ENCODE assay signal across 7 cellular contexts in genomic region chr1:147964575-147964974, GRCh38. TPM values are rescaled to one million over a fixed set of nuclear protein-coding genes. Genes with fewer than 3 reads are reported as not detected.
DNase-seq lines count a peak whose midpoint lies in the region; ATAC-seq, FAIRE-seq and TF ChIP-seq lines count a peak whose summit lies in the region.
"Not testable (repeated sequence)": the region's sequence is repeated elsewhere in the genome, so short reads cannot be mapped to it uniquely, and the experiment has no call there.

No MANE protein-coding gene starts in this region.

- not testable (repeated sequence) for H3K36me3 Mint-ChIP-seq in activated CD4-positive, alpha-beta T cell treated with anti-CD3 and anti-CD28 coated beads for 36 hours (ENCODE audit: low read depth); activated CD8-positive, alpha-beta T cell treated with anti-CD3 and anti-CD28 coated beads for 36 hours (ENCODE audit: low read depth); activated CD8-positive, alpha-beta T cell treated with anti-CD3 and anti-CD28 coated beads, Interleukin-2, amount 10 ng/mL, durations not matched to agents 7 days and 5 days (ENCODE audit: low read depth); activated naive CD8-positive, alpha-beta T cell treated with anti-CD3 and anti-CD28 coated beads, Interleukin-2, amount 50 U/mL, for 24 hours (ENCODE audit: low read depth)

- not testable (repeated sequence) for H3K9me3 Mint-ChIP-seq in activated CD4-positive, alpha-beta T cell treated with anti-CD3 and anti-CD28 coated beads for 36 hours (ENCODE audit: low read depth); activated CD8-positive, alpha-beta T cell treated with anti-CD3 and anti-CD28 coated beads for 36 hours; activated CD8-positive, alpha-beta T cell treated with anti-CD3 and anti-CD28 coated beads, Interleukin-2, amount 10 ng/mL, durations not matched to agents 7 days and 5 days (ENCODE audit: insufficient read depth); activated naive CD8-positive, alpha-beta T cell treated with anti-CD3 and anti-CD28 coated beads, Interleukin-2, amount 50 U/mL, for 24 hours; stimulated activated naive CD8-positive, alpha-beta T cell treated with anti-CD3 and anti-CD28 coated beads, Interleukin-15, amount 100 ng/mL, for 72 hours

- not testable (repeated sequence) for DNase-seq in activated CD4-positive, alpha-beta T cell treated with anti-CD3 and anti-CD28 coated beads for 36 hours; activated CD8-positive, alpha-beta T cell treated with anti-CD3 and anti-CD28 coated beads for 36 hours; activated CD8-positive, alpha-beta T cell treated with anti-CD3 and anti-CD28 coated beads, Interleukin-2, amount 10 ng/mL, durations not matched to agents 7 days and 5 days; activated naive CD8-positive, alpha-beta T cell treated with anti-CD3 and anti-CD28 coated beads, Interleukin-2, amount 50 U/mL, for 24 hours; GM12878 (ENCODE audit: low read depth, low spot score); stimulated activated naive CD8-positive, alpha-beta T cell treated with anti-CD3 and anti-CD28 coated beads, Interleukin-15, Interleukin-2, amounts not matched to agents 100 U/mL and 50 U/mL, for 24 hours; stimulated activated naive CD8-positive, alpha-beta T cell treated with anti-CD3 and anti-CD28 coated beads, Interleukin-15, amount 100 ng/mL, for 72 hours

- H3K4me3 Mint-ChIP-seq in activated CD4-positive, alpha-beta T cell treated with anti-CD3 and anti-CD28 coated beads for 36 hours; activated CD8-positive, alpha-beta T cell treated with anti-CD3 and anti-CD28 coated beads for 36 hours; activated CD8-positive, alpha-beta T cell treated with anti-CD3 and anti-CD28 coated beads, Interleukin-2, amount 10 ng/mL, durations not matched to agents 7 days and 5 days; activated naive CD8-positive, alpha-beta T cell treated with anti-CD3 and anti-CD28 coated beads, Interleukin-2, amount 50 U/mL, for 24 hours; stimulated activated naive CD8-positive, alpha-beta T cell treated with anti-CD3 and anti-CD28 coated beads, Interleukin-15, amount 100 ng/mL, for 72 hours: not testable (repeated sequence)

- H3K27me3 Mint-ChIP-seq in activated CD4-positive, alpha-beta T cell treated with anti-CD3 and anti-CD28 coated beads for 36 hours; activated CD8-positive, alpha-beta T cell treated with anti-CD3 and anti-CD28 coated beads for 36 hours; activated CD8-positive, alpha-beta T cell treated with anti-CD3 and anti-CD28 coated beads, Interleukin-2, amount 10 ng/mL, durations not matched to agents 7 days and 5 days (ENCODE audit: low read depth); activated naive CD8-positive, alpha-beta T cell treated with anti-CD3 and anti-CD28 coated beads, Interleukin-2, amount 50 U/mL, for 24 hours; stimulated activated naive CD8-positive, alpha-beta T cell treated with anti-CD3 and anti-CD28 coated beads, Interleukin-15, amount 100 ng/mL, for 72 hours: not testable (repeated sequence)

- TF ChIP-seq EP300 in GM12878 (IDR thresholded peaks at IDR 0.05; ENCODE audit: borderline replicate concordance in 1 of 2, control insufficient read depth in 1 of 2, low read depth in 2 of 2, low read length in 2 of 2) = not testable (repeated sequence)

- H3K27ac Mint-ChIP-seq in activated CD4-positive, alpha-beta T cell treated with anti-CD3 and anti-CD28 coated beads for 36 hours; activated CD8-positive, alpha-beta T cell treated with anti-CD3 and anti-CD28 coated beads for 36 hours; activated CD8-positive, alpha-beta T cell treated with anti-CD3 and anti-CD28 coated beads, Interleukin-2, amount 10 ng/mL, durations not matched to agents 7 days and 5 days; activated naive CD8-positive, alpha-beta T cell treated with anti-CD3 and anti-CD28 coated beads, Interleukin-2, amount 50 U/mL, for 24 hours; stimulated activated naive CD8-positive, alpha-beta T cell treated with anti-CD3 and anti-CD28 coated beads, Interleukin-15, amount 100 ng/mL, for 72 hours: not testable (repeated sequence)

- H3K27ac ChIP-seq in GM12878 (ENCODE audit: control insufficient read depth, insufficient read depth) = not testable (repeated sequence)

- H3K9ac ChIP-seq in GM12878 (ENCODE audit: control insufficient read depth, insufficient read depth, low read length) = not testable (repeated sequence)

- ATAC-seq in activated CD4-positive, alpha-beta T cell treated with anti-CD3 and anti-CD28 coated beads for 36 hours = peak; percentile 55
- peak; percentile 68 for ATAC-seq in activated CD8-positive, alpha-beta T cell treated with anti-CD3 and anti-CD28 coated beads for 36 hours
- peak; percentile 34 for ATAC-seq in activated CD8-positive, alpha-beta T cell treated with anti-CD3 and anti-CD28 coated beads, Interleukin-2, amount 10 ng/mL, durations not matched to agents 7 days and 5 days
- ATAC-seq in activated naive CD8-positive, alpha-beta T cell treated with anti-CD3 and anti-CD28 coated beads, Interleukin-2, amount 50 U/mL, for 24 hours = peak; percentile 39
- ATAC-seq in GM12878 = peak; percentile 78
- peak; percentile 31 for ATAC-seq in stimulated activated naive CD8-positive, alpha-beta T cell treated with anti-CD3 and anti-CD28 coated beads, Interleukin-15, Interleukin-2, amounts not matched to agents 100 U/mL and 50 U/mL, for 24 hours
- ATAC-seq in stimulated activated naive CD8-positive, alpha-beta T cell treated with anti-CD3 and anti-CD28 coated beads, Interleukin-15, amount 100 ng/mL, for 72 hours = peak; percentile 75

- H3K9me3 ChIP-seq in GM12878 (replicated peaks; ENCODE audit: control insufficient read depth, insufficient read depth, low read length) = not testable (repeated sequence)

- H3K27me3 ChIP-seq in GM12878 (replicated peaks in 1 of 2; ENCODE audit: control insufficient read depth in 2 of 2, insufficient read depth in 2 of 2, low read length in 1 of 2) = not testable (repeated sequence)

- CTCF ChIA-PET in activated CD4-positive, alpha-beta T cell treated with anti-CD3 and anti-CD28 coated beads for 36 hours (lab: Charles Lee); activated CD8-positive, alpha-beta T cell treated with anti-CD3 and anti-CD28 coated beads for 36 hours (lab: Charles Lee); activated CD8-positive, alpha-beta T cell treated with anti-CD3 and anti-CD28 coated beads, Interleukin-2, amount 10 ng/mL, durations not matched to agents 7 days and 5 days (lab: Charles Lee); GM12878 (lab: Yijun Ruan, JAX): not testable (repeated sequence)

- BruUV-seq in GM12878 (replicated peaks; lab: Mats Ljungman, UMichigan) = not testable (repeated sequence)

- H2AFZ ChIP-seq in GM12878 (ENCODE audit: control insufficient read depth, low read depth, low read length) = not testable (repeated sequence)

- TF ChIP-seq CTCF in activated CD8-positive, alpha-beta T cell treated with anti-CD3 and anti-CD28 coated beads for 36 hours (IDR thresholded peaks at IDR 0.05); GM12878 (IDR thresholded peaks at IDR 0.05 in 2 of 3, conservative IDR thresholded peaks at IDR 0.05 in 1 of 3; ENCODE audit: control insufficient read depth in 2 of 3, extremely low read depth in 1 of 3, insufficient read depth in 1 of 3, low read depth in 3 of 3, low read length in 3 of 3): not testable (repeated sequence)

- H3K79me2 ChIP-seq in GM12878 (ENCODE audit: control insufficient read depth, insufficient read depth, low read length) = not testable (repeated sequence)

- SMC1A ChIA-PET in GM12878 (lab: Charles Lee; ENCODE audit: uncharacterized antibody, unreplicated experiment) = not testable (repeated sequence)

- H3K4me1 Mint-ChIP-seq in activated CD4-positive, alpha-beta T cell treated with anti-CD3 and anti-CD28 coated beads for 36 hours; activated CD8-positive, alpha-beta T cell treated with anti-CD3 and anti-CD28 coated beads for 36 hours (ENCODE audit: low read depth); activated CD8-positive, alpha-beta T cell treated with anti-CD3 and anti-CD28 coated beads, Interleukin-2, amount 10 ng/mL, durations not matched to agents 7 days and 5 days (ENCODE audit: low read depth); activated naive CD8-positive, alpha-beta T cell treated with anti-CD3 and anti-CD28 coated beads, Interleukin-2, amount 50 U/mL, for 24 hours; stimulated activated naive CD8-positive, alpha-beta T cell treated with anti-CD3 and anti-CD28 coated beads, Interleukin-15, amount 100 ng/mL, for 72 hours: not testable (repeated sequence)

- H4K20me1 ChIP-seq in GM12878 (ENCODE audit: control insufficient read depth, insufficient read depth) = not testable (repeated sequence)

- in situ Hi-C loops in GM12878 (cut with MboI) = not testable (repeated sequence)

- not testable (repeated sequence) for H3K36me3 ChIP-seq in GM12878 (ENCODE audit: control insufficient read depth in 2 of 2, insufficient read depth in 2 of 2, low read length in 1 of 2)

- POLR2A ChIA-PET in activated CD4-positive, alpha-beta T cell treated with anti-CD3 and anti-CD28 coated beads for 36 hours (lab: Charles Lee); activated CD8-positive, alpha-beta T cell treated with anti-CD3 and anti-CD28 coated beads for 36 hours (lab: Charles Lee); activated CD8-positive, alpha-beta T cell treated with anti-CD3 and anti-CD28 coated beads, Interleukin-2, amount 10 ng/mL, durations not matched to agents 7 days and 5 days (lab: Charles Lee); GM12878 (lab: Charles Lee): not testable (repeated sequence)

- not testable (repeated sequence) for H3K4me1 ChIP-seq in GM12878 (ENCODE audit: control insufficient read depth, insufficient read depth, low read length)

- not testable (repeated sequence) for FAIRE-seq in GM12878 (lab: Jason Lieb, UNC)

- not testable (repeated sequence) for H3K4me2 ChIP-seq in GM12878 (ENCODE audit: control insufficient read depth, insufficient read depth)

- not testable (repeated sequence) for H3K4me3 ChIP-seq in GM12878

- intact Hi-C loops in activated CD4-positive, alpha-beta T cell treated with anti-CD3 and anti-CD28 coated beads for 36 hours (cut with DNase I, micrococcal nuclease); activated CD8-positive, alpha-beta T cell treated with anti-CD3 and anti-CD28 coated beads for 36 hours (cut with micrococcal nuclease); GM12878 (cut with micrococcal nuclease; ENCODE audit: unreplicated experiment): not testable (repeated sequence)

- TF ChIP-seq RAD21 in GM12878 (IDR thresholded peaks at IDR 0.05; ENCODE audit: insufficient read depth, low read depth, low read length) = not testable (repeated sequence)

- RAD21 ChIA-PET in GM12878 (lab: Charles Lee; ENCODE audit: unreplicated experiment) = not testable (repeated sequence)

- no CpG with 5 or more reads among the region's 1 CpG for WGBS in GM12878 (ENCODE audit: insufficient coverage, insufficient replicate concordance, low lambda C conversion rate, missing lambda C conversion rate)

- TF ChIP-seq POLR2A in GM12878 (IDR thresholded peaks at IDR 0.05; ENCODE audit: low read depth, low read length) = not testable (repeated sequence)

RNA-seq across cellular contexts. Expression of gene GPR89B, which starts 36.4 kb away (rescaled TPM):
- 10 to 100 TPM; 13.2 to 21.1 TPM for total RNA-seq in activated CD4-positive, alpha-beta T cell treated with anti-CD3 and anti-CD28 coated beads for 36 hours
- total RNA-seq in activated CD8-positive, alpha-beta T cell treated with anti-CD3 and anti-CD28 coated beads for 36 hours = 10 to 100 TPM; 14.4 to 15.7 TPM
- 10 to 100 TPM; 25.4 to 28.8 TPM for total RNA-seq in activated CD8-positive, alpha-beta T cell treated with anti-CD3 and anti-CD28 coated beads, Interleukin-2, amount 10 ng/mL, durations not matched to agents 7 days and 5 days
- 101 and 125 TPM in 2 replicates for total RNA-seq in GM12878 (2013; cell fraction: nucleolus; rRNA removed)
- total RNA-seq in GM12878 (2014; rRNA removed) (15.2 and 21.2 TPM in 2 replicates), GM12878 (2014; rRNA removed; fragmentation: Illumina TruSeq; extraction: Trizol) (17.5 and 19.4 TPM in 2 replicates), GM12878 (2021) (14.2 and 16.4 TPM in 2 replicates)
- 8.1 TPM for polyA plus RNA-seq in GM12878 (2011; ENCODE audit: low read depth)
- polyA plus RNA-seq in GM12878 (2011; rRNA removed) (28.9 and 37.0 TPM in 2 replicates), GM12878 (2014; fragmentation: Illumina TruSeq; extraction: Trizol) (20.1 and 23.9 TPM in 2 replicates), GM12878 (2014; fragmentation: Nextera tagmentation; extraction: Ambion mirVana) (1 to 10 TPM; 7.5 to 9.0 TPM), GM12878 (2014; rRNA removed) (11.7 and 15.4 TPM in 2 replicates), GM12878 (2016; fragmentation: Nextera tagmentation; extraction: Ambion mirVana) (10 to 100 TPM; 16.8 to 19.8 TPM)
- 10.1 and 11.6 TPM in 2 replicates for polyA plus RNA-seq in GM12878 (2011; cell fraction: cytosol; rRNA removed)
- 56.3 and 65.2 TPM in 2 replicates for polyA plus RNA-seq in GM12878 (2011; cell fraction: nucleus; rRNA removed)
- polyA plus RNA-seq in GM12878 (2012) = 10.5 and 12.8 TPM in 2 replicates
- polyA minus RNA-seq in GM12878 (2011; rRNA and poly(A)+ RNA removed) = 36.5 and 50.8 TPM in 2 replicates
- 5.9 and 7.5 TPM in 2 replicates for polyA minus RNA-seq in GM12878 (2011; cell fraction: cytosol; rRNA and poly(A)+ RNA removed)
- polyA minus RNA-seq in GM12878 (2011; cell fraction: nucleus; rRNA and poly(A)+ RNA removed) = 35.4 and 51.3 TPM in 2 replicates
